Comparison of ENCODE assay signal across 8 cellular contexts in the genomic region with DNA sequence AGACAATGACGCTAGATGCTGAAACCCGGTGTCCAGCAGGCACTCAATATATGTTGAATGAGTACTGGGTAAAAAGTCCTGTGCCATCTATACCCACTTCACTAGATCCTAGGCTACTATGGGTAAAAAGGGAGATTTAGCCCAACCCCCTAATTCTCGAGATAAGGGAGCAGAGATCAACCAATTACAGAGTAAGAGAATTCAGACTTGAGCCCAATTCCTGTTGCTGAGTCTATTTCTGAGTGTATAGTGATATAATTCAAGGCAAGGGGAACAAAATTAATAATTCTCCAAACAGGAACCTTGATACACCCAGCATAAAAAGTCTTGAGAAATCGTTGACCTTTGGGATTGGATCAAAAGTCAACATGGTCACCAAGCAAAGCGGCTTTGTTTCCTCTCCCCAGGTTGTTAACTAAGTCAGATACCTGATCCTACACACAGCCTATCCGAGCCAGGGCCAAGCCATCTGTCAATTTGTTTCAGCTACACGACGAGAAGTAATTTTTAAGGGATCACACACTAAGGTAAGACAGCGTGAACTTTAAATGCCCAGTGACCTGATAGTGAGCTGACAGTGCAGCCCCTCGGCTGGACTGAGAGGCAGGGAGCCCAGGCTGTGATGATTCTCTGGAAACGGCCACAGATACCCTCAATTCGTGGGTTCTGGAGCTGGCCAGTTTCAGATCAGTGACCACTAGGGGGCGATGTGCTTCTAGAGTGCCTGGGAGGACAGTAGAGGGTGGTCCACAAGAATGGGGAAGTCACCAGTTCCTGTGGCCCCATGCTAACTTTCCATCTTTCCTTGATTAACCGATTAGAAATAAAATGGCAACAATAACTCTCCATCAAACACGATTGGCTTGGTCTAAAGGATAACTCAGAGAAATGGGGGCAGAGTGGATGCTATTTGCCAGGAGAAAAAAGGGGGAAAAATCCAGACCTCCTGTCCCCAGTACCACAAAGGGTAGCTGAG. TPM values are rescaled to one million over a fixed set of nuclear protein-coding genes. Genes with fewer than 3 reads are reported as not detected.
A peak's percentile ranks its signal among the peaks of the same experiment; 100 is the strongest.
DNase-seq lines count a peak whose midpoint lies in the region; ATAC-seq lines count a peak whose summit lies in the region.

No MANE protein-coding gene starts in this region.

- H3K4me3 ChIP-seq in MG63: no peak overlapping the region

- H3K36me3 ChIP-seq in MG63: no peaks in the 10 kb centered on the region

- no peak for ATAC-seq in HG03045 (IDR thresholded peaks at IDR 0.05; ENCODE audit: unreplicated experiment)

- no peaks in the 10 kb centered on the region for H3K27me3 ChIP-seq in MG63

- H3K9me3 ChIP-seq in MG63: no peaks in the 10 kb centered on the region

- peak; percentile 76 for DNase-seq in ELR (ENCODE audit: low read depth)
- DNase-seq in MG63: peak; percentile 16
- DNase-seq in T-helper 9 cell: peak; percentile 58
- DNase-seq in astrocyte of the hippocampus (ENCODE audit: low read depth, low spot score): peak; percentile 67
- peak; percentile 83 for DNase-seq in iPS-NIHi11 (ENCODE audit: low spot score)
- DNase-seq in stimulated activated CD4-positive, alpha-beta T cell treated with anti-CD3 and anti-CD28 coated beads, Interleukin-1b, Interleukin-23, amount 100 ng/mL, for 1 hour (ENCODE audit: low read depth in 2 of 2): peak; percentile 34 to 40
- DNase-seq in DMS79 treated with DMSO at 0.1 percent for 48 hours (lab: John Stamatoyannopoulos, UW): no peak

RNA-seq across cellular contexts. Expression of gene SLC22A23, which starts 46.2 kb away (rescaled TPM):
- 0.12 and 2.8 TPM in 2 replicates for total RNA-seq in MG63 (2014; rRNA removed; shearing (Covaris generic); ENCODE audit: low replicate concordance)
